Comparison of ENCODE assay signal across 8 cellular contexts in genomic region chr12:34022079-34022830, GRCh38. TPM values are rescaled to one million over a fixed set of nuclear protein-coding genes. Genes with fewer than 3 reads are reported as not detected.
DNase-seq lines count a peak whose midpoint lies in the region; ATAC-seq and TF ChIP-seq lines count a peak whose summit lies in the region.

A gene with protein sequence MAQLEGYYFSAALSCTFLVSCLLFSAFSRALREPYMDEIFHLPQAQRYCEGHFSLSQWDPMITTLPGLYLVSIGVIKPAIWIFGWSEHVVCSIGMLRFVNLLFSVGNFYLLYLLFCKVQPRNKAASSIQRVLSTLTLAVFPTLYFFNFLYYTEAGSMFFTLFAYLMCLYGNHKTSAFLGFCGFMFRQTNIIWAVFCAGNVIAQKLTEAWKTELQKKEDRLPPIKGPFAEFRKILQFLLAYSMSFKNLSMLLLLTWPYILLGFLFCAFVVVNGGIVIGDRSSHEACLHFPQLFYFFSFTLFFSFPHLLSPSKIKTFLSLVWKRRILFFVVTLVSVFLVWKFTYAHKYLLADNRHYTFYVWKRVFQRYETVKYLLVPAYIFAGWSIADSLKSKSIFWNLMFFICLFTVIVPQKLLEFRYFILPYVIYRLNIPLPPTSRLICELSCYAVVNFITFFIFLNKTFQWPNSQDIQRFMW (plus strand): TSS chr12:34022496. CDS start chr12:34022600, 104 bp downstream.

- intact Hi-C loops in T-helper 2 cell treated with Interferon-gamma antibody and Interleukin-4, amounts not matched to agents 100 ng/mL and 5 ng/mL, for 36 hours (cut with micrococcal nuclease): loop anchor here (1.0 to 5.0 kb wide), 4 partner anchors 105 to 1623 kb away; partner anchors contain the start of genes DNM1L and FGD4
- intact Hi-C loops in ascending aorta (cut with DNase I): loop anchor here (1.0 to 10.0 kb wide), 3 partner anchors 1266 to 1917 kb away; partner anchors contain the start of genes BICD1 and DNM1L
- intact Hi-C loops in right cardiac atrium (cut with DNase I): loop anchor here in 2 of 4 donors (5.0 kb wide), 1 partner anchor 1265 kb away; the partner anchor contains the start of gene YARS2 (in 2 of the 2)
- intact Hi-C loops in vagina (cut with DNase I): loop anchor here (5.0 kb wide), 1 partner anchor 1265 kb away; the partner anchor contains the start of gene YARS2

- peak; percentile 75 for DNase-seq in NCI-H187 treated with DMSO at 0.1 percent for 48 hours (lab: John Stamatoyannopoulos, UW)
- peak; percentile 88 to 98 for DNase-seq in ascending aorta (ENCODE audit: low spot score in 2 of 2)
- peak; percentile 96 to 98 (median 97) for DNase-seq in right cardiac atrium
- DNase-seq in pulmonary artery endothelial cell (ENCODE audit: low read depth, low spot score): peak; percentile 90
- DNase-seq in vagina (ENCODE audit: extremely low spot score in 2 of 2): peak; percentile 95 to 97

- H3K36me3 ChIP-seq in ascending aorta (no peaks in the 10 kb centered on the region), vagina (no peaks in the 10 kb centered on the region)

- H3K4me3 ChIP-seq in ascending aorta (peak within 1 kb of the TSS; percentile 66 to 71), right cardiac atrium (ENCODE audit: low read length) (peak within 1 kb of the TSS; percentile 65), vagina (peak within 1 kb of the TSS; percentile 73 to 78)

- ATAC-seq in GM18499 (IDR thresholded peaks at IDR 0.05; ENCODE audit: insufficient read depth, unreplicated experiment): peak; percentile 98
- ATAC-seq in HG02943 (IDR thresholded peaks at IDR 0.05; ENCODE audit: low read depth, unreplicated experiment): peak; percentile 100
- peak; percentile 100 for ATAC-seq in right cardiac atrium

- H3K27me3 ChIP-seq in ascending aorta (no peaks in the 10 kb centered on the region), right cardiac atrium (ENCODE audit: control insufficient read depth, insufficient read depth) (no peaks in the 10 kb centered on the region), vagina (no peaks in the 10 kb centered on the region)

- TF ChIP-seq CTCF in ascending aorta (IDR thresholded peaks at IDR 0.05) (peak; percentile 55 to 72 (median 71)), vagina (IDR thresholded peaks at IDR 0.05) (peak; percentile 36 to 52 (median 51))

- H3K4me1 ChIP-seq in ascending aorta: peaks cover 0 to 4% of the 10 kb centered on the region in 2 donors
- H3K4me1 ChIP-seq in right cardiac atrium (ENCODE audit: control insufficient read depth, insufficient read depth, low read length): peaks cover 2% of the 10 kb centered on the region
- H3K4me1 ChIP-seq in vagina: peaks cover 18% of the 10 kb centered on the region

- under 1% methylated on average over 44 of the region's 44 CpGs for WGBS in right cardiac atrium

- H3K27ac ChIP-seq in ascending aorta: peak within 1 kb of the TSS; percentile 80 to 84
- peak within 1 kb of the TSS; percentile 83 for H3K27ac ChIP-seq in right cardiac atrium (ENCODE audit: low read length)
- peak within 1 kb of the TSS; percentile 80 for H3K27ac ChIP-seq in vagina

- TF ChIP-seq POLR2A in vagina (IDR thresholded peaks at IDR 0.05): no peak

- H3K9me3 ChIP-seq in ascending aorta (no peaks in the 10 kb centered on the region), right cardiac atrium (ENCODE audit: control insufficient read depth, low read length) (no peaks in the 10 kb centered on the region), vagina (no peaks in the 10 kb centered on the region)

RNA-seq across cellular contexts. Expression of the gene that starts here (rescaled TPM):
- 19.4 and 19.8 TPM in 2 replicates for total RNA-seq in T-helper 2 cell treated with Interferon-gamma antibody and Interleukin-4, amounts not matched to agents 100 ng/mL and 5 ng/mL, for 36 hours
- 1.3 TPM for total RNA-seq in ascending aorta
- 1 to 10 TPM; 4.7 to 5.6 (median 5.0) TPM for total RNA-seq in right cardiac atrium
- 0.79 TPM for polyA plus RNA-seq in right cardiac atrium
- total RNA-seq in pulmonary artery endothelial cell: 16.4 and 25.5 TPM in 2 replicates
- 6.1 TPM for total RNA-seq in vagina

Comparison
In these comparisons a context has a peak if more than half of its experiments do, and no peak if none do; other contexts are left out.
1. Peak in every context shown above with its lines: DNase-seq, ATAC-seq, H3K4me3 ChIP-seq and H3K27ac ChIP-seq.